ENCODE assay signal across 8 cellular contexts in genomic region chr20:39885975-39886649, GRCh38.
A peak's percentile ranks its signal among the peaks of the same experiment; 100 is the strongest.
DNase-seq lines count a peak whose midpoint lies in the region; ATAC-seq, FAIRE-seq and TF ChIP-seq lines count a peak whose summit lies in the region.

No MANE protein-coding gene starts in this region.

- H3K4me2 ChIP-seq in SU-DHL-6 (ENCODE audit: low read depth, low read length, poor library complexity, severe bottlenecking): no peak overlapping the region

- H2AFZ ChIP-seq in SU-DHL-6 (ENCODE audit: low read depth, low read length, severe bottlenecking): peak overlapping the region; percentile 10

- H3K9ac ChIP-seq in SU-DHL-6 (ENCODE audit: low read length): no peak overlapping the region

- H3K9me2 ChIP-seq in SU-DHL-6 (replicated peaks; ENCODE audit: insufficient read depth, low read length): no peaks in the 10 kb centered on the region

- H3K4me3 ChIP-seq in SU-DHL-6 (ENCODE audit: insufficient read depth, low read length, poor library complexity, severe bottlenecking) (no peak overlapping the region), fibroblast of villous mesenchyme (ENCODE audit: low read depth, low read length) (no peak overlapping the region), pancreas (no peak overlapping the region)

- no peaks in the 10 kb centered on the region for H3K9me3 ChIP-seq in SU-DHL-6 (ENCODE audit: insufficient read depth, low read length)
- H3K9me3 ChIP-seq in pancreas: no peaks in the 10 kb centered on the region

- ATAC-seq in pancreas: peak in 3 of 4 donors; percentile 84 to 91 (median 89)
- ATAC-seq in HG03571 (IDR thresholded peaks at IDR 0.05; ENCODE audit: unreplicated experiment): no peak

- H3K79me2 ChIP-seq in SU-DHL-6 (ENCODE audit: insufficient read depth, low read length): no peaks in the 10 kb centered on the region

- no peaks in the 10 kb centered on the region for H3K27me3 ChIP-seq in SU-DHL-6 (ENCODE audit: low read length)
- no peaks in the 10 kb centered on the region for H3K27me3 ChIP-seq in pancreas

- no peaks in the 10 kb centered on the region for H3K4me1 ChIP-seq in pancreas

- TF ChIP-seq CTCF in SU-DHL-6 (IDR thresholded peaks at IDR 0.05; ENCODE audit: insufficient read depth, low read length, poor library complexity, severe bottlenecking) (peak; percentile 68), fibroblast of villous mesenchyme (IDR thresholded peaks at IDR 0.05; ENCODE audit: insufficient read depth, low read depth, low read length) (peak; percentile 60), pancreas (IDR thresholded peaks at IDR 0.05) (peak in 3 of 4 donors; percentile 32 to 43 (median 39))

- WGBS in pancreas, 2 donors: 25 to 34% methylated on average over 7 of the region's 7 CpGs

- intact Hi-C loops in pancreas (cut with DNase I): no loop called here

- H3K36me3 ChIP-seq in SU-DHL-6 (ENCODE audit: low read length) (no peaks in the 10 kb centered on the region), pancreas (no peaks in the 10 kb centered on the region)

- no peaks in the 10 kb centered on the region for H3F3A ChIP-seq in SU-DHL-6 (ENCODE audit: insufficient read depth)

- DNase-seq in EH (ENCODE audit: low read depth): peak; percentile 95
- peak; percentile 86 for DNase-seq in HS-5 (ENCODE audit: low read depth)
- peak; percentile 77 for DNase-seq in fibroblast of villous mesenchyme (ENCODE audit: low read depth)
- peak in 5 of 6 donors; percentile 30 to 55 (median 40) for DNase-seq in pancreas
- no peak for DNase-seq in NCI-H187 (lab: John Stamatoyannopoulos, UW)
- DNase-seq in DMS79 (lab: John Stamatoyannopoulos, UW): no peak

- no peaks in the 10 kb centered on the region for H4K20me1 ChIP-seq in SU-DHL-6 (ENCODE audit: low read depth, low read length)

- H3K27ac ChIP-seq in SU-DHL-6 (ENCODE audit: low read depth, low read length) (no peak overlapping the region), pancreas (no peak overlapping the region)

- FAIRE-seq in pancreas (lab: Jason Lieb, UNC): no peak

Comparison
In these comparisons a context has a peak if more than half of its experiments do, and no peak if none do; other contexts are left out.
1. DNase-seq: peak in EH (single experiment), HS-5 (single experiment), fibroblast of villous mesenchyme (single experiment) and pancreas (5 of 6); none in NCI-H187 (0 of 2) and DMS79 (single experiment).
2. Peak in every context shown above with its lines, with median percentiles within 50 percentile points of each other: CTCF ChIP-seq.